In genomic region chr4:53684448-53684847, GRCh38 we compare ENCODE assay signal across 18 cellular contexts.
"Had no signal": no experiment of that assay in that cellular context is flagged by ENCODE, and none has a peak within 500 bp of the region (broad histone marks: within the 10 kb centered on the region; RNA-seq: fewer than 3 reads in every experiment).

No MANE protein-coding gene starts in this region.

- H2AFZ ChIP-seq: neural progenitor cell had no signal

- H3K9ac ChIP-seq: neural progenitor cell had no signal

- ATAC-seq: left colon; mucosa of descending colon; naive thymus-derived CD8-positive, alpha-beta T cell; stimulated activated effector memory CD8-positive, alpha-beta T cell treated with anti-CD3 and anti-CD28 coated beads, Interleukin-12 subunit alpha, Interleukin-12 subunit beta, amount 100 ng/mL, for 72 hours; stimulated activated naive CD8-positive, alpha-beta T cell treated with anti-CD3 and anti-CD28 coated beads, Interleukin-15, Interleukin-2, amounts not matched to agents 100 U/mL and 50 U/mL, for 24 hours; upper lobe of right lung had no signal

- H3K27ac Mint-ChIP-seq: naive thymus-derived CD8-positive, alpha-beta T cell; neural progenitor cell; stimulated activated effector memory CD8-positive, alpha-beta T cell treated with anti-CD3 and anti-CD28 coated beads, Interleukin-12 subunit alpha, Interleukin-12 subunit beta, amount 100 ng/mL, for 72 hours had no signal

- DNase-seq: central memory CD4-positive, alpha-beta T cell; dorsolateral prefrontal cortex; effector CD8-positive, alpha-beta T cell; foreskin fibroblast; left colon; mucosa of descending colon; naive thymus-derived CD8-positive, alpha-beta T cell; nucleus accumbens; ovary; right cardiac atrium; stimulated activated CD4-positive, alpha-beta T cell treated with anti-CD3 and anti-CD28 coated beads, Interleukin-4, amount 100 ng/mL, for 1 hour; stimulated activated CD8-positive, alpha-beta memory T cell treated with anti-CD3 and anti-CD28 coated beads, Interleukin-4, amount 100 ng/mL, for 48 hours; stimulated activated naive CD8-positive, alpha-beta T cell treated with anti-CD3 and anti-CD28 coated beads, Interleukin-15, Interleukin-2, amounts not matched to agents 100 U/mL and 50 U/mL, for 24 hours; tibial artery; upper lobe of right lung had no signal

- H3K9me3 Mint-ChIP-seq: neural progenitor cell had no signal

- H3K27ac ChIP-seq: coronary artery, neural progenitor cell, ovary, tibial artery, upper lobe of right lung had no signal

- H3K4me1 Mint-ChIP-seq: naive thymus-derived CD8-positive, alpha-beta T cell; neural progenitor cell; stimulated activated effector memory CD8-positive, alpha-beta T cell treated with anti-CD3 and anti-CD28 coated beads, Interleukin-12 subunit alpha, Interleukin-12 subunit beta, amount 100 ng/mL, for 72 hours had no signal

- H3K4me2 ChIP-seq: neural progenitor cell had no signal

- H3K36me3 Mint-ChIP-seq: naive thymus-derived CD8-positive, alpha-beta T cell; neural progenitor cell; stimulated activated effector memory CD8-positive, alpha-beta T cell treated with anti-CD3 and anti-CD28 coated beads, Interleukin-12 subunit alpha, Interleukin-12 subunit beta, amount 100 ng/mL, for 72 hours had no signal

- H3K4me1 ChIP-seq: neural progenitor cell, upper lobe of right lung had no signal

- H3K27me3 ChIP-seq: neural progenitor cell, ovary, tibial artery, upper lobe of right lung had no signal

- H3K4me3 ChIP-seq: coronary artery, dorsolateral prefrontal cortex, mucosa of descending colon, neural progenitor cell, ovary, tibial artery, upper lobe of right lung had no signal

- H3K36me3 ChIP-seq: neural progenitor cell, ovary, tibial artery, upper lobe of right lung had no signal

- H3K4me3 Mint-ChIP-seq: naive thymus-derived CD8-positive, alpha-beta T cell; neural progenitor cell; stimulated activated effector memory CD8-positive, alpha-beta T cell treated with anti-CD3 and anti-CD28 coated beads, Interleukin-12 subunit alpha, Interleukin-12 subunit beta, amount 100 ng/mL, for 72 hours had no signal

- H3K9me3 ChIP-seq: mucosa of descending colon, ovary, tibial artery, upper lobe of right lung had no signal
